Comparison of ENCODE assay signal across 8 cellular contexts in the genomic region with DNA sequence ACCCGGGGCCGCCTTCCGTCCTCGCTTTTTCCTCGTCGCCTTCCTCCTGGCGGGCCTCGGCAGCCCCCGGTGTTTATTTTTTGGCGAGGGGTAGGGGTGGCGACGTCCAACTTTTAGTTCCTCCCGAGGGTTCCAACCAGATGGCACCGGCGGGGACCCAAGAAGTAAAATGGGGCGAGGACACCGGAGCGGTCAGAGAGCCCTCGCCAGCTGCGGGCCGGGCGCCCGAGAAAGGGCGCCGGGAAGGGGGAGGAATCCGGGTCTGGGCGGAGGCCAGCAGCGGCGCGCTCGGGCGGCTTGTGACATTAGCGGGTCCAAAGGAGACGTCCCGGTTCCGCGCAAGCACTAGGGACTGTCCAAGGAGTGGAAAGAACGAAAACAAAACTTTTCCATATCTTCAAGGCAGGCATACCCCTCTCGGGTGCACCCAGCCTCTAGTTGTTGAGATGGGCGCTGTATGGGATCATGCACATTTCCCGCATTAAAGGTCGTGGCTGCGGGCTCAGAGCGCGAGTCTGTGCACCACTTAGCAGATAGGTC. TPM values are rescaled to one million over a fixed set of nuclear protein-coding genes. Genes with fewer than 3 reads are reported as not detected.
DNase-seq lines count a peak whose midpoint lies in the region; ATAC-seq and TF ChIP-seq lines count a peak whose summit lies in the region.

No MANE protein-coding gene starts in this region.

- H3K9me3 ChIP-seq in SJCRH30 (replicated peaks) = no peaks in the 10 kb centered on the region
- H3K9me3 ChIP-seq in breast epithelium = no peaks in the 10 kb centered on the region
- H3K9me3 ChIP-seq in iPS-15b (ENCODE audit: control insufficient read depth, insufficient read depth, low read length) = no peaks in the 10 kb centered on the region

- TF ChIP-seq CTCF in breast epithelium (IDR thresholded peaks at IDR 0.05) = no peak

- H3K36me3 ChIP-seq in SJCRH30 = no peaks in the 10 kb centered on the region
- no peaks in the 10 kb centered on the region for H3K36me3 ChIP-seq in breast epithelium
- H3K36me3 ChIP-seq in iPS-15b (ENCODE audit: control insufficient read depth, insufficient read depth, low read length) = no peaks in the 10 kb centered on the region

- ATAC-seq in HG02973 (IDR thresholded peaks at IDR 0.05; ENCODE audit: unreplicated experiment) (peak; percentile 21), GM18870 (IDR thresholded peaks at IDR 0.05; ENCODE audit: unreplicated experiment) (no peak)

- peak overlapping the region; percentile 97 for H3K4me3 ChIP-seq in SJCRH30
- H3K4me3 ChIP-seq in breast epithelium = peak overlapping the region; percentile 77 to 92 (median 86)
- H3K4me3 ChIP-seq in iPS-15b (ENCODE audit: low read depth, low read length) = peak overlapping the region; percentile 70

- H3K4me1 ChIP-seq in SJCRH30 (peaks cover 9% of the 10 kb centered on the region), breast epithelium (peaks cover 0 to 3% of the 10 kb centered on the region in 2 donors), iPS-15b (ENCODE audit: control insufficient read depth, insufficient read depth, low read length) (peaks cover 23% of the 10 kb centered on the region)

- intact Hi-C loops in breast epithelium (cut with DNase I; ENCODE audit: low total_unique reads) = no loop called here

- no peak for TF ChIP-seq POLR2A in breast epithelium (IDR thresholded peaks at IDR 0.05)

- peak overlapping the region; percentile 56 for H3K9ac ChIP-seq in iPS-15b (ENCODE audit: low read depth, low read length)

- H3K27me3 ChIP-seq in SJCRH30 (no peaks in the 10 kb centered on the region), breast epithelium (no peaks in the 10 kb centered on the region), iPS-15b (ENCODE audit: control insufficient read depth, insufficient read depth, low read length) (peaks cover 10% of the 10 kb centered on the region)

- H3K27ac ChIP-seq in SJCRH30 (peak overlapping the region; percentile 78), breast epithelium (peak overlapping the region; percentile 95 to 96)

- peak; percentile 27 for DNase-seq in activated naive CD4-positive, alpha-beta T cell treated with Interleukin-2 at 50 U/mL for 16 hours
- DNase-seq in activated naive CD4-positive, alpha-beta T cell (lab: John Stamatoyannopoulos, UW) = no peak
- peak; percentile 22 to 39 for DNase-seq in SJCRH30
- DNase-seq in breast epithelium (ENCODE audit: low spot score in 2 of 2) = peak; percentile 26 to 55
- DNase-seq in retina = peak; percentile 80

RNA-seq across cellular contexts. Expression of a gene that starts 0.7 kb away (rescaled TPM):
- total RNA-seq in SJCRH30 (2014; rRNA removed; shearing (Covaris generic)) = 47.1 and 49.0 TPM in 2 replicates
- 10 to 100 TPM in 2 of 3 donors, 1 to 10 TPM in 1; 8.0 to 16.8 (median 14.1) TPM for total RNA-seq in breast epithelium

Comparison
In these comparisons a context has a peak if more than half of its experiments do, and no peak if none do; other contexts are left out.
1. DNase-seq: peak in activated naive CD4-positive, alpha-beta T cell treated with Interleukin-2 at 50 U/mL for 16 hours (single experiment), SJCRH30 (2 of 2), breast epithelium (2 of 2) and retina (single experiment); none in activated naive CD4-positive, alpha-beta T cell (0 of 4).
2. Peak in every context shown above with its lines, with median percentiles within 50 percentile points of each other: H3K4me3 ChIP-seq.